Comparison of ENCODE assay signal across 8 cellular contexts in the genomic region with DNA sequence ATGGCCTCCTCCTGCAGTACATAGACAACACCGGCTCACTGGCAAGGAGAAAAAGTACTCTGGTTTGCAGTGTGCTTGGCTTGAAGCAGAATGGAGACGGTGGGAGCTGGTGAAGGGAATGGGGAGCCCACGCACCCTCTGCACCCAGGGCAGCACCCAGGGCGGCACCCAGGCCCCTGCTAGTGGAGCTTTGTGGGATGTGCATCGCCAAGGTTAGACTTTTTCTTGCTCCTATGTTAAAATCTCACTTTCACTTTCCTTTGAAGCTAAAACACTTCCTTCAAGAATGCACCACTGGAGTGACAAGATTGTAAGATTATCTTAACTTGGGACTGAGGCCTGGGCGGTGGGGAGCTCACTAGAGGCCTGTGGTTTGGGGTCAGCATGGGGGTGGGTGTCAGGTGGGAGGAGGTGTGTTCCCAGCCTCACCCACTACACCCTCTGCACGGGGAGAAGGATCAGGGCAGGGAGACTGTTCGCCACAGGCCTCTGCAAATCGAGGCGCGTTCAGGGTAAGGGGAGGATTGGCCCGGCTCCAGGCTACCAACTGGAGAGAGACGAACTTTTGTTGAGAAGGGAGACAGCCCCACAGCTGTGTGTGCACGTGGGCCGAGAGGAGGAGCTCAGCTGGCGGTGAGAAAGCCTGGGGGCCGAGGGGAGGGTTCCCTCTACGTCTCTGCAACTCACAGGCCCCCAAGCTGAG.
DNase-seq lines count a peak whose midpoint lies in the region; ATAC-seq and TF ChIP-seq lines count a peak whose summit lies in the region.

No MANE protein-coding gene starts in this region.

- TF ChIP-seq POLR2A in tibial nerve (IDR thresholded peaks at IDR 0.05) (no peak), body of pancreas (IDR thresholded peaks at IDR 0.05) (no peak)

- TF ChIP-seq CTCF in glutamatergic neuron (IDR thresholded peaks at IDR 0.05; ENCODE audit: partially characterized antibody, unreplicated experiment) (no peak), tibial nerve (IDR thresholded peaks at IDR 0.05) (no peak), mucosa of descending colon (IDR thresholded peaks at IDR 0.05) (no peak), body of pancreas (IDR thresholded peaks at IDR 0.05) (no peak)

- peak overlapping the region; percentile 84 for H3K4me3 Mint-ChIP-seq in activated CD4-positive, alpha-beta T cell treated with anti-CD3 and anti-CD28 coated beads, Interleukin-2, amount 10 ng/mL, durations not matched to agents 7 days and 5 days
- peak overlapping the region; percentile 73 for H3K4me3 Mint-ChIP-seq in glutamatergic neuron (ENCODE audit: unreplicated experiment)

- no peaks in the 10 kb centered on the region for H3K36me3 ChIP-seq in tibial nerve
- H3K36me3 ChIP-seq in mucosa of descending colon (ENCODE audit: low read depth): no peaks in the 10 kb centered on the region
- H3K36me3 ChIP-seq in body of pancreas (replicated peaks in 1 of 2; ENCODE audit: insufficient read depth in 1 of 2, low read depth in 2 of 2): no peaks in the 10 kb centered on the region

- peak overlapping the region in 2 of 4 donors; percentile 16 to 31 for H3K4me3 ChIP-seq in tibial nerve
- H3K4me3 ChIP-seq in mucosa of descending colon: no peak overlapping the region
- no peak overlapping the region for H3K4me3 ChIP-seq in body of pancreas

- H3K9me3 ChIP-seq in tibial nerve (no peaks in the 10 kb centered on the region), mucosa of descending colon (no peaks in the 10 kb centered on the region), body of pancreas (no peaks in the 10 kb centered on the region)

- whole genome bisulfite sequencing in tibial nerve, 2 donors: 29 to 46% methylated on average over 17 to 18 of the region's 18 CpGs
- 75 to 81% methylated on average over 18 of the region's 18 CpGs for WGBS in body of pancreas, 2 donors

- H3K27ac ChIP-seq in tibial nerve (peak overlapping the region; percentile 69 to 86 (median 74)), body of pancreas (no peak overlapping the region)

- CTCF ChIA-PET in activated CD4-positive, alpha-beta T cell treated with anti-CD3 and anti-CD28 coated beads, Interleukin-2, amount 10 ng/mL, durations not matched to agents 7 days and 5 days (lab: Charles Lee): interaction anchor here (1.2 to 2.4 kb wide), 2 partner anchors 10 to 42 kb away, joined by 3 to 9 read pairs; no protein-coding TSS in a partner anchor

- H3K27me3 Mint-ChIP-seq in activated CD4-positive, alpha-beta T cell treated with anti-CD3 and anti-CD28 coated beads, Interleukin-2, amount 10 ng/mL, durations not matched to agents 7 days and 5 days: no peaks in the 10 kb centered on the region
- peaks cover 19% of the 10 kb centered on the region for H3K27me3 Mint-ChIP-seq in glutamatergic neuron (ENCODE audit: unreplicated experiment)

- no peaks in the 10 kb centered on the region for H3K27me3 ChIP-seq in tibial nerve
- no peaks in the 10 kb centered on the region for H3K27me3 ChIP-seq in body of pancreas

- H3K4me1 ChIP-seq in tibial nerve: peaks cover 0 to 91% (median 22%) of the 10 kb centered on the region in 4 donors
- H3K4me1 ChIP-seq in mucosa of descending colon (ENCODE audit: low read depth): no peaks in the 10 kb centered on the region
- no peaks in the 10 kb centered on the region for H3K4me1 ChIP-seq in body of pancreas

- intact Hi-C loops in mucosa of descending colon (cut with DNase I, micrococcal nuclease) (no loop called here), body of pancreas (cut with DNase I) (no loop called here)

- POLR2A ChIA-PET in activated CD4-positive, alpha-beta T cell treated with anti-CD3 and anti-CD28 coated beads, Interleukin-2, amount 10 ng/mL, durations not matched to agents 7 days and 5 days (lab: Charles Lee): no interaction called here

- peak; percentile 68 for DNase-seq in activated CD4-positive, alpha-beta T cell treated with anti-CD3 and anti-CD28 coated beads, Interleukin-2, amount 10 ng/mL, durations not matched to agents 7 days and 5 days
- no peak for DNase-seq in glutamatergic neuron
- DNase-seq in tibial nerve (ENCODE audit: low spot score in 2 of 2): no peak
- no peak for DNase-seq in mucosa of descending colon
- no peak for DNase-seq in body of pancreas
- no peak for DNase-seq in NCI-H2029 (lab: John Stamatoyannopoulos, UW)

- H3K9me3 Mint-ChIP-seq in activated CD4-positive, alpha-beta T cell treated with anti-CD3 and anti-CD28 coated beads, Interleukin-2, amount 10 ng/mL, durations not matched to agents 7 days and 5 days: no peaks in the 10 kb centered on the region
- peaks cover 19% of the 10 kb centered on the region for H3K9me3 Mint-ChIP-seq in glutamatergic neuron (ENCODE audit: unreplicated experiment)

- H3K36me3 Mint-ChIP-seq in activated CD4-positive, alpha-beta T cell treated with anti-CD3 and anti-CD28 coated beads, Interleukin-2, amount 10 ng/mL, durations not matched to agents 7 days and 5 days (ENCODE audit: low read depth): peaks cover 2% of the 10 kb centered on the region
- no peaks in the 10 kb centered on the region for H3K36me3 Mint-ChIP-seq in glutamatergic neuron (ENCODE audit: unreplicated experiment)

- no peak for TF ChIP-seq EP300 in tibial nerve (IDR thresholded peaks at IDR 0.05)

- peak overlapping the region; percentile 99 for H3K27ac Mint-ChIP-seq in activated CD4-positive, alpha-beta T cell treated with anti-CD3 and anti-CD28 coated beads, Interleukin-2, amount 10 ng/mL, durations not matched to agents 7 days and 5 days
- H3K27ac Mint-ChIP-seq in glutamatergic neuron (ENCODE audit: unreplicated experiment): peak overlapping the region; percentile 71

- H3K4me1 Mint-ChIP-seq in activated CD4-positive, alpha-beta T cell treated with anti-CD3 and anti-CD28 coated beads, Interleukin-2, amount 10 ng/mL, durations not matched to agents 7 days and 5 days: peaks cover 48% of the 10 kb centered on the region
- H3K4me1 Mint-ChIP-seq in glutamatergic neuron (ENCODE audit: low read depth, unreplicated experiment): peaks cover 67% of the 10 kb centered on the region

- ATAC-seq in GM19023 (IDR thresholded peaks at IDR 0.05; ENCODE audit: unreplicated experiment) (peak; percentile 68), HG03108 (IDR thresholded peaks at IDR 0.05; ENCODE audit: unreplicated experiment) (peak; percentile 52), mucosa of descending colon (no peak), body of pancreas (no peak)

Comparison
In these comparisons a context has a peak if more than half of its experiments do, and no peak if none do; other contexts are left out.
1. ATAC-seq: peak in GM19023 (single experiment) and HG03108 (single experiment); none in mucosa of descending colon (single experiment) and body of pancreas (single experiment).
2. H3K27ac ChIP-seq: peak in tibial nerve (4 of 4); none in body of pancreas (0 of 4).